1 cellular context compared by ENCODE assay signal in the genomic region with DNA sequence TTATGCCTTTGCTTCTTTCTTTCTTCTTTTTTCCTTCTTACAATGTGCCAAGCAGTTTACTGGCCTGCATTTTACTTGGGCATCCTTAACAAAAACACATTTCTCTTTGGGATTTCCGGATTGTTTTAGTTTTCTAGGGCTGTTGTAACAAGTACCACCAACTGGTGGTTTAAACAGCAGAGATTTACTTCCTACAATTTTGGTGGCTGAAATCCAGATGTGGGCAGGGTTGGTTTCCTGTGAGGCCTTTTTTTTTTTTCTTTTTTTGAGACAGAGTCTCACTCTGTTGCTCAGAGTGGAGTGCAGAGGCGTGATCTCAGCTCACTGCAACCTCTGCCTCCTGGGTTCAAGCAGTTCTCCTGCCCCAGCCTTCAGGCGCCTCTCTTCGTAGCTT.
TF ChIP-seq lines count a peak whose summit lies in the region.

No MANE protein-coding gene starts in this region.

TF ChIP-seq in GM23338, 12 proteins besides CTCF, POLR2A, EP300 and RAD21:
- TF ChIP-seq ZNF462 (CRISPR knock-in tag; IDR thresholded peaks at IDR 0.05): no peak
- TF ChIP-seq NANOG (IDR thresholded peaks at IDR 0.05; ENCODE audit: borderline replicate concordance): no peak
- no peak for TF ChIP-seq ETS1 (IDR thresholded peaks at IDR 0.05)
- no peak for TF ChIP-seq EZH2phosphoT487 (IDR thresholded peaks at IDR 0.05; ENCODE audit: unreplicated experiment)
TF ChIP-seq in GM23338: peak in this region for 0.
